ENCODE assay signal across 1 cellular context in genomic region chr2:10426726-10427567, GRCh38.
TF ChIP-seq lines count a peak whose summit lies in the region.

No MANE protein-coding gene starts in this region.

TF ChIP-seq in HepG2, 621 proteins besides CTCF, POLR2A, EP300 and RAD21:
- TF ChIP-seq ZNF430 (CRISPR knock-in tag; IDR thresholded peaks at IDR 0.05) (no peak), HIC2 (CRISPR knock-in tag; IDR thresholded peaks at IDR 0.05; ENCODE audit: low read depth) (no peak), RBFOX2 (IDR thresholded peaks at IDR 0.05; ENCODE audit: low read depth, low read length) (no peak), ZNF644 (CRISPR knock-in tag; IDR thresholded peaks at IDR 0.05; ENCODE audit: low read depth) (no peak), ZNF646 (CRISPR knock-in tag; IDR thresholded peaks at IDR 0.05) (no peak), HNRNPH1 (optimal IDR thresholded peaks at IDR 0.05; ENCODE audit: low read depth, low read length) (no peak), MIXL1 (CRISPR knock-in tag; IDR thresholded peaks at IDR 0.05) (no peak), GTF2F1 (IDR thresholded peaks at IDR 0.05; ENCODE audit: low read length) (no peak), NBN (conservative IDR thresholded peaks at IDR 0.05) (no peak), ZNF709 (CRISPR knock-in tag; IDR thresholded peaks at IDR 0.05) (no peak), TFDP2 (CRISPR knock-in tag; IDR thresholded peaks at IDR 0.05) (no peak), ARID5B (CRISPR knock-in tag; IDR thresholded peaks at IDR 0.05) (no peak), ZNF333 (CRISPR knock-in tag; IDR thresholded peaks at IDR 0.05; ENCODE audit: borderline replicate concordance) (no peak), ATF4 (CRISPR knock-in tag; IDR thresholded peaks at IDR 0.05) (no peak), FLYWCH1 (CRISPR knock-in tag; IDR thresholded peaks at IDR 0.05) (no peak), ELF3 (CRISPR knock-in tag; IDR thresholded peaks at IDR 0.05) (no peak), GPBP1L1 (CRISPR knock-in tag; IDR thresholded peaks at IDR 0.05) (no peak), SRSF1 (optimal IDR thresholded peaks at IDR 0.05; ENCODE audit: low read depth, low read length) (no peak)
